Comparison of ENCODE assay signal across 2 cellular contexts in genomic region chr12:116577149-116577548, GRCh38.
TF ChIP-seq lines count a peak whose summit lies in the region.

No MANE protein-coding gene starts in this region.

TF ChIP-seq in IMR-90, 13 proteins besides CTCF, POLR2A, EP300 and RAD21:
- no peak for TF ChIP-seq RCOR1 (IDR thresholded peaks at IDR 0.05; ENCODE audit: insufficient replicate concordance, low read length)
- TF ChIP-seq FOS (IDR thresholded peaks at IDR 0.05; ENCODE audit: low read depth, low read length): no peak
- peak; percentile 68 for TF ChIP-seq CEBPB (IDR thresholded peaks at IDR 0.05; ENCODE audit: low read depth, low read length)
- TF ChIP-seq SMC3 (IDR thresholded peaks at IDR 0.05; ENCODE audit: low read depth, low read length): no peak
TF ChIP-seq in IMR-90: peak in this region for 1.

TF ChIP-seq in K562, 482 proteins besides CTCF, POLR2A, EP300 and RAD21 (continues in another document):
- TF ChIP-seq SRSF3 (IDR thresholded peaks at IDR 0.05; ENCODE audit: insufficient read depth, low read length) (no peak), SMARCE1 (IDR thresholded peaks at IDR 0.05) (peak; percentile 52; the same call in 1 of the 2 replicates), SMARCA4 (IDR thresholded peaks at IDR 0.05) (peak; percentile 73), KDM1A (IDR thresholded peaks at IDR 0.05) (peak; percentile 71 to 74), NFRKB (IDR thresholded peaks at IDR 0.05; ENCODE audit: low read depth) (no peak), THRAP3 (IDR thresholded peaks at IDR 0.05; ENCODE audit: borderline replicate concordance) (no peak), TAL1 (IDR thresholded peaks at IDR 0.05) (0 out of 2 replicates have a peak, but pooled peaks have one; percentile 4), CEBPG (CRISPR knock-in tag; IDR thresholded peaks at IDR 0.05) (peak; percentile 62), CEBPG (tag; conservative IDR thresholded peaks at IDR 0.05 in 1 of 2, IDR thresholded peaks at IDR 0.05 in 1 of 2) (peak; percentile 85 to 86), BRD9 (IDR thresholded peaks at IDR 0.05; ENCODE audit: low read depth, partially characterized antibody) (no peak), FOXA3 (CRISPR knock-in tag; conservative IDR thresholded peaks at IDR 0.05 in 1 of 2, IDR thresholded peaks at IDR 0.05 in 1 of 2) (peak in 1 of 2 experiments; percentile 41; a peak in 2 of 4 replicates), MNT (conservative IDR thresholded peaks at IDR 0.05) (peak in 1 of 2 experiments; percentile 41; a peak in 1 of 4 replicates), TFAM (CRISPR knock-in tag; conservative IDR thresholded peaks at IDR 0.05) (no peak), CBX5 (IDR thresholded peaks at IDR 0.05; ENCODE audit: borderline replicate concordance, low read depth) (no peak), ZNF12 (CRISPR knock-in tag; IDR thresholded peaks at IDR 0.05) (no peak), CBX1 (IDR thresholded peaks at IDR 0.05; ENCODE audit: low read depth) (no peak), TEAD4 (IDR thresholded peaks at IDR 0.05; ENCODE audit: low read length) (peak; percentile 60), TEAD4 (CRISPR knock-in tag; IDR thresholded peaks at IDR 0.05; ENCODE audit: borderline replicate concordance) (no peak), ID3 (CRISPR knock-in tag; IDR thresholded peaks at IDR 0.05) (no peak), ID3 (tag; IDR thresholded peaks at IDR 0.05) (peak; percentile 41; the same call in 1 of the 2 replicates), CBFA2T2 (conservative IDR thresholded peaks at IDR 0.05) (0 out of 2 replicates have a peak, but pooled peaks have one; percentile 16), DPF2 (IDR thresholded peaks at IDR 0.05) (peak; percentile 57; the same call in 1 of the 2 replicates), HDAC6 (IDR thresholded peaks at IDR 0.05; ENCODE audit: low read depth, low read length) (no peak), ATF3 (IDR thresholded peaks at IDR 0.05) (peak; percentile 27; the same call in 1 of the 2 replicates), ATF3 (CRISPR knock-in tag; conservative IDR thresholded peaks at IDR 0.05) (no peak), ESRRA (IDR thresholded peaks at IDR 0.05; ENCODE audit: borderline replicate concordance, low read depth) (peak; percentile 19; the same call in 1 of the 2 replicates), ZBTB11 (CRISPR knock-in tag; IDR thresholded peaks at IDR 0.05) (no peak), EZH2 (IDR thresholded peaks at IDR 0.05; ENCODE audit: borderline replicate concordance, low read depth, low read length) (no peak), ZNF407 (IDR thresholded peaks at IDR 0.05; ENCODE audit: low read depth) (no peak), ARNT (IDR thresholded peaks at IDR 0.05) (no peak), CEBPZ (IDR thresholded peaks at IDR 0.05; ENCODE audit: borderline replicate concordance, low read depth, low read length) (no peak), ARHGAP35 (IDR thresholded peaks at IDR 0.05; ENCODE audit: partially characterized antibody) (no peak), ARID1B (IDR thresholded peaks at IDR 0.05) (peak; percentile 69), FIP1L1 (IDR thresholded peaks at IDR 0.05; ENCODE audit: low read depth, low read length, poor library complexity, severe bottlenecking) (no peak), NCOR1 (IDR thresholded peaks at IDR 0.05) (0 out of 2 replicates have a peak, but pooled peaks have one; percentile 16), ZNF444 (CRISPR knock-in tag; IDR thresholded peaks at IDR 0.05) (no peak), TARDBP (IDR thresholded peaks at IDR 0.05) (no peak), ZNF263 (CRISPR knock-in tag; IDR thresholded peaks at IDR 0.05; ENCODE audit: borderline replicate concordance) (0 out of 2 replicates have a peak, but pooled peaks have one; percentile 37), HIVEP1 (CRISPR knock-in tag; IDR thresholded peaks at IDR 0.05) (no peak)
